ENCODE assay signal across 12 cellular contexts in genomic region chr4:793109-793861, GRCh38. TPM values are rescaled to one million over a fixed set of nuclear protein-coding genes. Genes with fewer than 3 reads are reported as not detected.
DNase-seq lines count a peak whose midpoint lies in the region; ATAC-seq and TF ChIP-seq lines count a peak whose summit lies in the region.
"Had no signal": no experiment of that assay in that cellular context is flagged by ENCODE, and none has a peak within 500 bp of the region (broad histone marks: within the 10 kb centered on the region; RNA-seq: fewer than 3 reads in every experiment).

No MANE protein-coding gene starts in this region.

- H3K23ac ChIP-seq in mesenchymal stem cell (ENCODE audit: low read length in 2 of 2) = no peak overlapping the region

- TF ChIP-seq CTCF in HFFc6 (IDR thresholded peaks at IDR 0.05) (no peak), WTC11 (IDR thresholded peaks at IDR 0.05) (no peak), heart left ventricle (IDR thresholded peaks at IDR 0.05) (no peak)

- no peak for TF ChIP-seq POLR2A in heart left ventricle (IDR thresholded peaks at IDR 0.05)

- peaks cover 2% of the 10 kb centered on the region for H3K36me3 Mint-ChIP-seq in T-helper 1 cell treated with Interleukin-12 subunit alpha and Interleukin-12 subunit beta and Interleukin-4 antibody, amounts not matched to agents 30 μg/mL and 1 μg/mL, for 36 hours (ENCODE audit: low read depth)
- H3K36me3 Mint-ChIP-seq in HFFc6 (ENCODE audit: low read depth) (no peaks in the 10 kb centered on the region), WTC11 (no peaks in the 10 kb centered on the region)

- H3K4me3 Mint-ChIP-seq in T-helper 1 cell treated with Interleukin-12 subunit alpha and Interleukin-12 subunit beta and Interleukin-4 antibody, amounts not matched to agents 30 μg/mL and 1 μg/mL, for 36 hours = peak overlapping the region; percentile 79
- H3K4me3 Mint-ChIP-seq in HFFc6 (peak overlapping the region; percentile 9; the same call in 1 of the 2 replicates), WTC11 (peak overlapping the region; percentile 40)

- H3K79me1 ChIP-seq in mesenchymal stem cell (replicated peaks; ENCODE audit: low read length, poor library complexity, severe bottlenecking) = no peaks in the 10 kb centered on the region

- CTCF ChIA-PET in WTC11 (lab: Charles Lee) = interaction anchor here (1.3 to 3.3 kb wide), 8 partner anchors 9 to 109 kb away, joined by 3 to 19 read pairs (median 8); no protein-coding TSS in a partner anchor

- no peak overlapping the region for H4K8ac ChIP-seq in mesenchymal stem cell (ENCODE audit: low read length)

- H2AFZ ChIP-seq in mesenchymal stem cell (ENCODE audit: low read depth, low read length) = no peak overlapping the region

- H3K14ac ChIP-seq in mesenchymal stem cell (ENCODE audit: low read length in 2 of 2) = no peak overlapping the region

- H3K27me3 ChIP-seq in mesenchymal stem cell (ENCODE audit: control insufficient read depth in 1 of 2, insufficient read depth in 1 of 2, low read length in 2 of 2) = peaks cover 74 to 80% of the 10 kb centered on the region in 2 experiments
- H3K27me3 ChIP-seq in heart left ventricle = peaks cover 35 to 78% (median 54%) of the 10 kb centered on the region in 9 donors

- H3K18ac ChIP-seq in mesenchymal stem cell (ENCODE audit: low read depth in 1 of 2, low read length in 2 of 2) = no peak overlapping the region

- H3K4me3 ChIP-seq in mesenchymal stem cell (ENCODE audit: insufficient read depth in 1 of 2, low read depth in 1 of 2, low read length in 2 of 2) = peak overlapping the region in 1 of 2 experiments; percentile 26
- H3K4me3 ChIP-seq in heart left ventricle = no peak overlapping the region

- no peaks in the 10 kb centered on the region for H3K9me3 Mint-ChIP-seq in T-helper 1 cell treated with Interleukin-12 subunit alpha and Interleukin-12 subunit beta and Interleukin-4 antibody, amounts not matched to agents 30 μg/mL and 1 μg/mL, for 36 hours
- H3K9me3 Mint-ChIP-seq in HFFc6 = no peaks in the 10 kb centered on the region
- no peaks in the 10 kb centered on the region for H3K9me3 Mint-ChIP-seq in WTC11

- ATAC-seq in WTC11 (peak; percentile 10), heart left ventricle (no peak), GM21619 (IDR thresholded peaks at IDR 0.05; ENCODE audit: unreplicated experiment) (no peak)
- ATAC-seq: esophagus mucosa, sciatic nerve had no signal

- H3K4me1 Mint-ChIP-seq in T-helper 1 cell treated with Interleukin-12 subunit alpha and Interleukin-12 subunit beta and Interleukin-4 antibody, amounts not matched to agents 30 μg/mL and 1 μg/mL, for 36 hours (ENCODE audit: low read depth) = peaks cover 19% of the 10 kb centered on the region
- H3K4me1 Mint-ChIP-seq in HFFc6 (ENCODE audit: low read depth) (no peaks in the 10 kb centered on the region; the same call in 1 of the 2 replicates), WTC11 (peaks cover 23% of the 10 kb centered on the region)

- H3K27ac Mint-ChIP-seq in T-helper 1 cell treated with Interleukin-12 subunit alpha and Interleukin-12 subunit beta and Interleukin-4 antibody, amounts not matched to agents 30 μg/mL and 1 μg/mL, for 36 hours = peak overlapping the region; percentile 75
- H3K27ac Mint-ChIP-seq in HFFc6 (no peak overlapping the region), WTC11 (no peak overlapping the region)

- no peak overlapping the region for H2BK12ac ChIP-seq in mesenchymal stem cell (ENCODE audit: low read length in 2 of 2)

- no peak overlapping the region for H2AK5ac ChIP-seq in mesenchymal stem cell (ENCODE audit: low read length, severe bottlenecking)

- H3K27ac ChIP-seq in mesenchymal stem cell (ENCODE audit: low read length, poor library complexity, severe bottlenecking) = no peak overlapping the region
- H3K27ac ChIP-seq in heart left ventricle = no peak overlapping the region
- H3K27ac ChIP-seq: transverse colon had no signal

- H2BK5ac ChIP-seq in mesenchymal stem cell (ENCODE audit: low read depth, low read length, poor library complexity, severe bottlenecking) = no peak overlapping the region

- no peak overlapping the region for H2BK120ac ChIP-seq in mesenchymal stem cell (ENCODE audit: low read depth, low read length)

- no peak for DNase-seq in T-helper 1 cell
- no peak for DNase-seq in HFFc6
- no peak for DNase-seq in WTC11 (ENCODE audit: low spot score)
- DNase-seq in mesenchymal stem cell = no peak
- no peak for DNase-seq in cortex of kidney (lab: John Stamatoyannopoulos, UW)
- DNase-seq in heart left ventricle = no peak
- DNase-seq: NCI-H1436 treated with DMSO at 0.1 percent for 48 hours, transverse colon had no signal

- no peak overlapping the region for H3K9ac ChIP-seq in mesenchymal stem cell (ENCODE audit: low read length)

- H2BK15ac ChIP-seq in mesenchymal stem cell (ENCODE audit: low read depth, poor library complexity, severe bottlenecking) = no peak overlapping the region

- H3K4me1 ChIP-seq in mesenchymal stem cell (ENCODE audit: control insufficient read depth, insufficient read depth, low read depth, low read length) = peaks cover 20% of the 10 kb centered on the region
- H3K4me1 ChIP-seq in heart left ventricle = peaks cover 0 to 27% (median 13%) of the 10 kb centered on the region in 12 donors

- intact Hi-C loops in heart left ventricle (cut with DNase I) = no loop called here

- POLR2A ChIA-PET in WTC11 (lab: Charles Lee) = interaction anchor here (1.0 to 2.0 kb wide), 2 partner anchors 9 to 11 kb away, joined by 5 to 14 read pairs; no protein-coding TSS in a partner anchor

- H3K4me2 ChIP-seq in mesenchymal stem cell (ENCODE audit: low read length, poor library complexity, severe bottlenecking) = no peak overlapping the region

- peaks cover 48% of the 10 kb centered on the region for H3K27me3 Mint-ChIP-seq in T-helper 1 cell treated with Interleukin-12 subunit alpha and Interleukin-12 subunit beta and Interleukin-4 antibody, amounts not matched to agents 30 μg/mL and 1 μg/mL, for 36 hours (ENCODE audit: low read depth)
- H3K27me3 Mint-ChIP-seq in HFFc6 (ENCODE audit: insufficient read depth) (peaks cover 46% of the 10 kb centered on the region), WTC11 (ENCODE audit: low read depth) (peaks cover 65% of the 10 kb centered on the region)

- H3K9me3 ChIP-seq in mesenchymal stem cell (ENCODE audit: control insufficient read depth, low read length) (no peaks in the 10 kb centered on the region), heart left ventricle (no peaks in the 10 kb centered on the region)
- H3K9me3 ChIP-seq: transverse colon had no signal

- H3K36me3 ChIP-seq in mesenchymal stem cell (ENCODE audit: control insufficient read depth in 1 of 2, insufficient read depth in 2 of 2, low read depth in 1 of 2, low read length in 2 of 2) (peaks cover 0 to 3% of the 10 kb centered on the region in 2 experiments), heart left ventricle (no peaks in the 10 kb centered on the region)
- H3K36me3 ChIP-seq: transverse colon had no signal

- H4K91ac ChIP-seq in mesenchymal stem cell (ENCODE audit: low read length) = peak overlapping the region; percentile 48

- H3K4ac ChIP-seq in mesenchymal stem cell (ENCODE audit: low read depth in 1 of 2, low read length in 2 of 2) = no peak overlapping the region

- 60% methylated on average over 15 of the region's 17 CpGs for WGBS in mesenchymal stem cell
- 50 to 82% (median 64%) methylated on average over 13 to 17 of the region's 17 CpGs for WGBS in heart left ventricle, 4 donors

TF ChIP-seq in WTC11, 78 proteins besides CTCF, POLR2A, EP300 and RAD21 (continues in another document):
- TF ChIP-seq PRDM15 (CRISPR knock-in tag; IDR thresholded peaks at IDR 0.05) (no peak), ZNF121 (CRISPR knock-in tag; IDR thresholded peaks at IDR 0.05) (no peak)

RNA-seq across cellular contexts. Expression of gene CPLX1, which starts 32.6 kb away (rescaled TPM):
- under 1 TPM in 5 of 6 experiments, not detected in 1; 0.12 to 0.32 (median 0.20) TPM for total RNA-seq in HFFc6 (2021; fragmentation: NEBNext Ultra II Directional; extraction: Animal tissue kit (Norgen Biotek cat#: 25700))
- 1.5 to 3.5 TPM (median 2.0 TPM) in 3 replicates for total RNA-seq in WTC11 (2021)
- polyA plus RNA-seq in mesenchymal stem cell (2013, experiment 1 of 2) = 0.14 TPM
- 0.10 TPM for polyA plus RNA-seq in mesenchymal stem cell (2013, experiment 2 of 2)
- total RNA-seq in heart left ventricle = 1 to 10 TPM in 7 of 9 donors, under 1 TPM in 2; 0.75 to 7.0 (median 3.3) TPM
- polyA plus RNA-seq in heart left ventricle = 1 to 10 TPM; 1.5 to 5.9 TPM

Comparison
In these comparisons a context has a peak if more than half of its experiments do, and no peak if none do; other contexts are left out.
1. H3K4me3 Mint-ChIP-seq: peak in every context shown above with its lines; median percentile 79 in T-helper 1 cell treated with Interleukin-12 subunit alpha and Interleukin-12 subunit beta and Interleukin-4 antibody, amounts not matched to agents 30 μg/mL and 1 μg/mL, for 36 hours; 40 in WTC11; 9 in HFFc6.